In the genomic region with DNA sequence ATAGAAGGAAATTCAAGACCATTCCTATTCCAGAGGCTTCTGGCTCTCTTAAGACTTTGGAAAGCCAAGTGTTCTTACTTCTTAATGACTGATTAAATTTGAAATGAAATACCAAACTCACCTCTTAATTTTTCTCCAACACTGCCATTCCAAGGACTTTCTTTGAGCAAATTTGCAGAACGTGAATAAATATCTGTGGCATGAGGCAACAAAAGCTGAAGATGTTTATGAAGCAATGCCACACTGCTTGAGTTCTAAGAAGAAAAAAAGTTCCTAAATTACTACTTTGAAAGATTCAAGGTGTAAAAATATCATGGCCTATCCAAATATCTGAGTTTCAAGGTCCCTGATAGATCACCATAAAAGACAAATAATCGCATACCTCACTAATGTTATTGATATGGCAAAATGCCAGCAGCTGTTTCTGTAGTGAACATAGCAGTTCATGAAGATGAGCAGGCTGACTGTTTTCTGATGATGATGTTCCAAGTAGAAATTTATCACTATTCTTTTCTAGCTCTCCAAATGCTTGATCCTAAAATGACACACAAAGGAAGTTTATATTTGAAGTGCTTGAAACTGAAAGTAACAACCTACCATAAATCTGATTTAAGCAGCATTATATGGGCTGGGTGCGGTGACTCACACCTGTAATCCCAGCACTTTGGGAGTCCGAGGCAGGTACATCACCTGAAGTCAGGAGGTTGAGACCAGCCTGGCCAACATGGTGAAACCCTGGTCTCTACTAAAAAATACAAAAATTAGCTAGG, we compare ENCODE assay signal across 1 cellular context.
TF ChIP-seq lines count a peak whose summit lies in the region.

No MANE protein-coding gene starts in this region.

TF ChIP-seq in WTC11, 78 proteins besides CTCF, POLR2A, EP300 and RAD21 (continued from another document):
- TF ChIP-seq, protein P1, sequence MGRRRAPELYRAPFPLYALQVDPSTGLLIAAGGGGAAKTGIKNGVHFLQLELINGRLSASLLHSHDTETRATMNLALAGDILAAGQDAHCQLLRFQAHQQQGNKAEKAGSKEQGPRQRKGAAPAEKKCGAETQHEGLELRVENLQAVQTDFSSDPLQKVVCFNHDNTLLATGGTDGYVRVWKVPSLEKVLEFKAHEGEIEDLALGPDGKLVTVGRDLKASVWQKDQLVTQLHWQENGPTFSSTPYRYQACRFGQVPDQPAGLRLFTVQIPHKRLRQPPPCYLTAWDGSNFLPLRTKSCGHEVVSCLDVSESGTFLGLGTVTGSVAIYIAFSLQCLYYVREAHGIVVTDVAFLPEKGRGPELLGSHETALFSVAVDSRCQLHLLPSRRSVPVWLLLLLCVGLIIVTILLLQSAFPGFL (CRISPR knock-in tag; IDR thresholded peaks at IDR 0.05; ENCODE audit: borderline replicate concordance): no peak
- TF ChIP-seq GABPB1 (CRISPR knock-in tag; IDR thresholded peaks at IDR 0.05): no peak
- no peak for TF ChIP-seq ZNF671 (CRISPR knock-in tag; IDR thresholded peaks at IDR 0.05)
- TF ChIP-seq, protein P2, sequence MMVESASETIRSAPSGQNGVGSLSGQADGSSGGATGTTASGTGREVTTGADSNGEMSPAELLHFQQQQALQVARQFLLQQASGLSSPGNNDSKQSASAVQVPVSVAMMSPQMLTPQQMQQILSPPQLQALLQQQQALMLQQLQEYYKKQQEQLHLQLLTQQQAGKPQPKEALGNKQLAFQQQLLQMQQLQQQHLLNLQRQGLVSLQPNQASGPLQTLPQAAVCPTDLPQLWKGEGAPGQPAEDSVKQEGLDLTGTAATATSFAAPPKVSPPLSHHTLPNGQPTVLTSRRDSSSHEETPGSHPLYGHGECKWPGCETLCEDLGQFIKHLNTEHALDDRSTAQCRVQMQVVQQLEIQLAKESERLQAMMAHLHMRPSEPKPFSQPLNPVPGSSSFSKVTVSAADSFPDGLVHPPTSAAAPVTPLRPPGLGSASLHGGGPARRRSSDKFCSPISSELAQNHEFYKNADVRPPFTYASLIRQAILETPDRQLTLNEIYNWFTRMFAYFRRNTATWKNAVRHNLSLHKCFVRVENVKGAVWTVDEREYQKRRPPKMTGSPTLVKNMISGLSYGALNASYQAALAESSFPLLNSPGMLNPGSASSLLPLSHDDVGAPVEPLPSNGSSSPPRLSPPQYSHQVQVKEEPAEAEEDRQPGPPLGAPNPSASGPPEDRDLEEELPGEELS (CRISPR knock-in tag; IDR thresholded peaks at IDR 0.05): no peak
TF ChIP-seq in WTC11: peak in this region for 0.
